ENCODE assay signal across 33 cellular contexts in the genomic region with DNA sequence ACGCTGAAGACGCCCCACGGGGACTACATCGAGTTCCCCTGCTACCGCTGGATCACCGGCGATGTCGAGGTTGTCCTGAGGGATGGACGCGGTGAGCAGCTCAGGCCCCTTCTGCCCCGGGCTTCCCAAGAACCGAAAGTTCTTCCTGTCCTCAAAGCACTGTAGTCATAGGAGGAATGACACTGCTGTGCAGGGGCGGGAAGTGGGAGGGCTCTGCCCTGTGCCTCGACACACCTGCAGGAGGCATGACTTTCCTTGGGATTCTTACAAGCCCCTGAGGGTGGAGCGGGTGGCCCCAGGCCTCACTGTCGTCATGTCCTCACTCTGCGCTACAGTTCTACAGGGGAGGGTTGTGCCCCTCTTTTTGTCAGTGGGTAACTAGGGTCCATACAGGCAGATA. TPM values are rescaled to one million over a fixed set of nuclear protein-coding genes. Genes with fewer than 3 reads are reported as not detected.
"Had no signal": no experiment of that assay in that cellular context is flagged by ENCODE, and none has a peak within 500 bp of the region (broad histone marks: within the 10 kb centered on the region; RNA-seq: fewer than 3 reads in every experiment).

No MANE protein-coding gene starts in this region.

- DNase-seq: activated B cell treated with CpG ODN at 0.5 μM for 24 hours; activated CD4-positive, alpha-beta T cell treated with anti-CD3 and anti-CD28 coated beads for 48 hours; activated CD4-positive, alpha-beta T cell treated with anti-CD3 and anti-CD28 coated beads, Interleukin-2, amount 50 U/mL, for 1 hour; activated CD4-positive, alpha-beta T cell treated with anti-CD3 and anti-CD28 coated beads, Interleukin-2, amount 50 U/mL, for 48 hours; activated CD8-positive, alpha-beta memory T cell treated with anti-CD3 and anti-CD28 coated beads for 24 hours; activated CD8-positive, alpha-beta T cell treated with anti-CD3 and anti-CD28 coated beads for 36 hours; activated effector memory CD4-positive, alpha-beta T cell treated with Interleukin-2 at 50 U/mL for 16 hours; activated gamma-delta T cell treated with Interleukin-2 at 50 U/mL for 16 hours; activated naive CD4-positive, alpha-beta T cell treated with anti-CD3 and anti-CD28 coated beads, Interleukin-2, amount 50 U/mL, for 16 hours; activated naive CD4-positive, alpha-beta T cell treated with Interleukin-2 at 50 U/mL for 16 hours; activated T-cell treated with anti-CD3 and anti-CD28 coated beads, Interleukin-2, amount 50 U/mL, for 4 hours; amniotic stem cell; anterior cingulate cortex; caudate nucleus; effector CD8-positive, alpha-beta T cell; esophagus squamous epithelium; foreskin melanocyte; T-helper 1 cell; T-helper 17 cell; T1000; WERI-Rb-1 had no signal

- H3K4me1 ChIP-seq: esophagus squamous epithelium, gastroesophageal sphincter had no signal

- H3K36me3 ChIP-seq: gastroesophageal sphincter had no signal

- H3K4me3 ChIP-seq: coronary artery, esophagus squamous epithelium, gastroesophageal sphincter had no signal

- H3K9me3 ChIP-seq: esophagus squamous epithelium, gastroesophageal sphincter had no signal

- ATAC-seq: activated CD4-positive, CD25-positive, alpha-beta regulatory T cell treated with anti-CD3 and anti-CD28 coated beads, Interleukin-2, amount 50 U/mL, for 24 hours; activated CD8-positive, alpha-beta T cell treated with anti-CD3 and anti-CD28 coated beads for 36 hours; activated T-cell treated with anti-CD3 and anti-CD28 coated beads, Interleukin-2, amount 50 U/mL, for 4 hours; activated T-helper 17 cell treated with anti-CD3 and anti-CD28 coated beads, Interleukin-2, amount 50 U/mL, for 72 hours; gastroesophageal sphincter; T-helper 17 cell had no signal

- FAIRE-seq: astrocyte, endometrium, endothelial cell of umbilical vein had no signal

- H3K27ac ChIP-seq: coronary artery, epithelial cell of prostate, esophagus squamous epithelium, gastroesophageal sphincter, WERI-Rb-1 had no signal

RNA-seq across cellular contexts. Expression of a gene that starts 8.6 kb away (rescaled TPM):
- total RNA-seq: dermis microvascular lymphatic vessel endothelial cell, endothelial cell of umbilical vein, fibroblast of lung, fibroblast of villous mesenchyme, glomerular endothelial cell had no signal
- polyA plus RNA-seq: fibroblast of lung had no signal
